ENCODE assay signal across 1 cellular context in the genomic region with DNA sequence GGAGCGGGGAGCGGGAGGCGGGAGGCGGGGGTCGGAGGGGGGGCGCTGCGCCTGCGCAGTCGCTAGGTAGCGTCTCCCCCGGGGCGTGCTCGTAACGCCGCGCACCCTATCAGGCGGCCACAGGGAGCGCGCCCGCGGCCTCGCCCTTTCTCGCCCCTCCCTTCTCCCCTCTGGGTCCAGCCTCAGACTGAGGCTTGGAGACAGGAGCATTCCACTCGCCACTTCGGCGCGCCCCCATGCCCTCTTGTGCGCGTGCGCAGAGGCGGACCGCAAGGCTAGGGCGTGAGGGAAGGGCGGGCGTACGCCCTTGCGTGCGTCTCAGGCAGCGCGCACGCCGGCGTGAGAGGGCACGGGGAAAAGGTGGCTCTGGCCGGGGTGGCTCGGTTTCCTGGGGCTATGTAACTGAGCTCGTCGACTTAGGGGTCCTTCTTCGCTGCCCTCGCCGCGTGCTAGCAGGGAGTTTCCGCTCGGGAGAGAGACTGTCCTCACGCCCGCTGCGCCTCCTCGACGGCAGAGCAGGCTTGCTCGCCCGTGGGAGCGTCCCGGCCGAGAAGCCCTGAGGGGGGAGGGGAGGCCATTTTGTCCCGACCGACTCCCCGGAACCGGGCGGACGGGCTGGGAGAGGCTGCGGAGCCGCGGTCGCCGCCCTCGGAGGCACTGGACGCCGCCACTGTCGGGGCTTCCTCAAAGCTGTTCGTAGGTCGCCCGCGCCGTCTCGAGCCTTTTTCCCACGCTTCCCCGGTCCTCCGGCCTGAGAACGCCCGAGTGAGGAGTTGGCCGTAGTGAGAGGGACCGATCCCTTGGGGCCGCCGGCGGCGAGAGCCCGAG.
TF ChIP-seq lines count a peak whose summit lies in the region.

A gene (plus strand): TSS at position 316 of the 828 bp plus-strand sequence. CDS start 525 bp downstream, outside the sequence.

TF ChIP-seq in WTC11, 78 proteins besides CTCF, POLR2A, EP300 and RAD21 (continued from another document and continues in another):
- TF ChIP-seq, protein P1, sequence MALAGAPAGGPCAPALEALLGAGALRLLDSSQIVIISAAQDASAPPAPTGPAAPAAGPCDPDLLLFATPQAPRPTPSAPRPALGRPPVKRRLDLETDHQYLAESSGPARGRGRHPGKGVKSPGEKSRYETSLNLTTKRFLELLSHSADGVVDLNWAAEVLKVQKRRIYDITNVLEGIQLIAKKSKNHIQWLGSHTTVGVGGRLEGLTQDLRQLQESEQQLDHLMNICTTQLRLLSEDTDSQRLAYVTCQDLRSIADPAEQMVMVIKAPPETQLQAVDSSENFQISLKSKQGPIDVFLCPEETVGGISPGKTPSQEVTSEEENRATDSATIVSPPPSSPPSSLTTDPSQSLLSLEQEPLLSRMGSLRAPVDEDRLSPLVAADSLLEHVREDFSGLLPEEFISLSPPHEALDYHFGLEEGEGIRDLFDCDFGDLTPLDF (CRISPR knock-in tag; IDR thresholded peaks at IDR 0.05) = peak; percentile 27; the same call in 1 of the 2 replicates
- TF ChIP-seq, protein P2, sequence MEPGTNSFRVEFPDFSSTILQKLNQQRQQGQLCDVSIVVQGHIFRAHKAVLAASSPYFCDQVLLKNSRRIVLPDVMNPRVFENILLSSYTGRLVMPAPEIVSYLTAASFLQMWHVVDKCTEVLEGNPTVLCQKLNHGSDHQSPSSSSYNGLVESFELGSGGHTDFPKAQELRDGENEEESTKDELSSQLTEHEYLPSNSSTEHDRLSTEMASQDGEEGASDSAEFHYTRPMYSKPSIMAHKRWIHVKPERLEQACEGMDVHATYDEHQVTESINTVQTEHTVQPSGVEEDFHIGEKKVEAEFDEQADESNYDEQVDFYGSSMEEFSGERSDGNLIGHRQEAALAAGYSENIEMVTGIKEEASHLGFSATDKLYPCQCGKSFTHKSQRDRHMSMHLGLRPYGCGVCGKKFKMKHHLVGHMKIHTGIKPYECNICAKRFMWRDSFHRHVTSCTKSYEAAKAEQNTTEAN (CRISPR knock-in tag; IDR thresholded peaks at IDR 0.05) = peak; percentile 43; the same call in 1 of the 2 replicates
- TF ChIP-seq, protein P3, sequence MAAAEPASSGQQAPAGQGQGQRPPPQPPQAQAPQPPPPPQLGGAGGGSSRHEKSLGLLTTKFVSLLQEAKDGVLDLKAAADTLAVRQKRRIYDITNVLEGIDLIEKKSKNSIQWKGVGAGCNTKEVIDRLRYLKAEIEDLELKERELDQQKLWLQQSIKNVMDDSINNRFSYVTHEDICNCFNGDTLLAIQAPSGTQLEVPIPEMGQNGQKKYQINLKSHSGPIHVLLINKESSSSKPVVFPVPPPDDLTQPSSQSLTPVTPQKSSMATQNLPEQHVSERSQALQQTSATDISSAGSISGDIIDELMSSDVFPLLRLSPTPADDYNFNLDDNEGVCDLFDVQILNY (CRISPR knock-in tag; IDR thresholded peaks at IDR 0.05) = peak; percentile 79
- TF ChIP-seq, protein P4, sequence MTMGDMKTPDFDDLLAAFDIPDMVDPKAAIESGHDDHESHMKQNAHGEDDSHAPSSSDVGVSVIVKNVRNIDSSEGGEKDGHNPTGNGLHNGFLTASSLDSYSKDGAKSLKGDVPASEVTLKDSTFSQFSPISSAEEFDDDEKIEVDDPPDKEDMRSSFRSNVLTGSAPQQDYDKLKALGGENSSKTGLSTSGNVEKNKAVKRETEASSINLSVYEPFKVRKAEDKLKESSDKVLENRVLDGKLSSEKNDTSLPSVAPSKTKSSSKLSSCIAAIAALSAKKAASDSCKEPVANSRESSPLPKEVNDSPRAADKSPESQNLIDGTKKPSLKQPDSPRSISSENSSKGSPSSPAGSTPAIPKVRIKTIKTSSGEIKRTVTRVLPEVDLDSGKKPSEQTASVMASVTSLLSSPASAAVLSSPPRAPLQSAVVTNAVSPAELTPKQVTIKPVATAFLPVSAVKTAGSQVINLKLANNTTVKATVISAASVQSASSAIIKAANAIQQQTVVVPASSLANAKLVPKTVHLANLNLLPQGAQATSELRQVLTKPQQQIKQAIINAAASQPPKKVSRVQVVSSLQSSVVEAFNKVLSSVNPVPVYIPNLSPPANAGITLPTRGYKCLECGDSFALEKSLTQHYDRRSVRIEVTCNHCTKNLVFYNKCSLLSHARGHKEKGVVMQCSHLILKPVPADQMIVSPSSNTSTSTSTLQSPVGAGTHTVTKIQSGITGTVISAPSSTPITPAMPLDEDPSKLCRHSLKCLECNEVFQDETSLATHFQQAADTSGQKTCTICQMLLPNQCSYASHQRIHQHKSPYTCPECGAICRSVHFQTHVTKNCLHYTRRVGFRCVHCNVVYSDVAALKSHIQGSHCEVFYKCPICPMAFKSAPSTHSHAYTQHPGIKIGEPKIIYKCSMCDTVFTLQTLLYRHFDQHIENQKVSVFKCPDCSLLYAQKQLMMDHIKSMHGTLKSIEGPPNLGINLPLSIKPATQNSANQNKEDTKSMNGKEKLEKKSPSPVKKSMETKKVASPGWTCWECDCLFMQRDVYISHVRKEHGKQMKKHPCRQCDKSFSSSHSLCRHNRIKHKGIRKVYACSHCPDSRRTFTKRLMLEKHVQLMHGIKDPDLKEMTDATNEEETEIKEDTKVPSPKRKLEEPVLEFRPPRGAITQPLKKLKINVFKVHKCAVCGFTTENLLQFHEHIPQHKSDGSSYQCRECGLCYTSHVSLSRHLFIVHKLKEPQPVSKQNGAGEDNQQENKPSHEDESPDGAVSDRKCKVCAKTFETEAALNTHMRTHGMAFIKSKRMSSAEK (CRISPR knock-in tag; IDR thresholded peaks at IDR 0.05; ENCODE audit: borderline replicate concordance) = no peak
- TF ChIP-seq, protein P5, sequence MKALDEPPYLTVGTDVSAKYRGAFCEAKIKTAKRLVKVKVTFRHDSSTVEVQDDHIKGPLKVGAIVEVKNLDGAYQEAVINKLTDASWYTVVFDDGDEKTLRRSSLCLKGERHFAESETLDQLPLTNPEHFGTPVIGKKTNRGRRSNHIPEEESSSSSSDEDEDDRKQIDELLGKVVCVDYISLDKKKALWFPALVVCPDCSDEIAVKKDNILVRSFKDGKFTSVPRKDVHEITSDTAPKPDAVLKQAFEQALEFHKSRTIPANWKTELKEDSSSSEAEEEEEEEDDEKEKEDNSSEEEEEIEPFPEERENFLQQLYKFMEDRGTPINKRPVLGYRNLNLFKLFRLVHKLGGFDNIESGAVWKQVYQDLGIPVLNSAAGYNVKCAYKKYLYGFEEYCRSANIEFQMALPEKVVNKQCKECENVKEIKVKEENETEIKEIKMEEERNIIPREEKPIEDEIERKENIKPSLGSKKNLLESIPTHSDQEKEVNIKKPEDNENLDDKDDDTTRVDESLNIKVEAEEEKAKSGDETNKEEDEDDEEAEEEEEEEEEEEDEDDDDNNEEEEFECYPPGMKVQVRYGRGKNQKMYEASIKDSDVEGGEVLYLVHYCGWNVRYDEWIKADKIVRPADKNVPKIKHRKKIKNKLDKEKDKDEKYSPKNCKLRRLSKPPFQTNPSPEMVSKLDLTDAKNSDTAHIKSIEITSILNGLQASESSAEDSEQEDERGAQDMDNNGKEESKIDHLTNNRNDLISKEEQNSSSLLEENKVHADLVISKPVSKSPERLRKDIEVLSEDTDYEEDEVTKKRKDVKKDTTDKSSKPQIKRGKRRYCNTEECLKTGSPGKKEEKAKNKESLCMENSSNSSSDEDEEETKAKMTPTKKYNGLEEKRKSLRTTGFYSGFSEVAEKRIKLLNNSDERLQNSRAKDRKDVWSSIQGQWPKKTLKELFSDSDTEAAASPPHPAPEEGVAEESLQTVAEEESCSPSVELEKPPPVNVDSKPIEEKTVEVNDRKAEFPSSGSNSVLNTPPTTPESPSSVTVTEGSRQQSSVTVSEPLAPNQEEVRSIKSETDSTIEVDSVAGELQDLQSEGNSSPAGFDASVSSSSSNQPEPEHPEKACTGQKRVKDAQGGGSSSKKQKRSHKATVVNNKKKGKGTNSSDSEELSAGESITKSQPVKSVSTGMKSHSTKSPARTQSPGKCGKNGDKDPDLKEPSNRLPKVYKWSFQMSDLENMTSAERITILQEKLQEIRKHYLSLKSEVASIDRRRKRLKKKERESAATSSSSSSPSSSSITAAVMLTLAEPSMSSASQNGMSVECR (CRISPR knock-in tag; IDR thresholded peaks at IDR 0.05; ENCODE audit: borderline replicate concordance) = peak; percentile 96
- TF ChIP-seq, protein P6, sequence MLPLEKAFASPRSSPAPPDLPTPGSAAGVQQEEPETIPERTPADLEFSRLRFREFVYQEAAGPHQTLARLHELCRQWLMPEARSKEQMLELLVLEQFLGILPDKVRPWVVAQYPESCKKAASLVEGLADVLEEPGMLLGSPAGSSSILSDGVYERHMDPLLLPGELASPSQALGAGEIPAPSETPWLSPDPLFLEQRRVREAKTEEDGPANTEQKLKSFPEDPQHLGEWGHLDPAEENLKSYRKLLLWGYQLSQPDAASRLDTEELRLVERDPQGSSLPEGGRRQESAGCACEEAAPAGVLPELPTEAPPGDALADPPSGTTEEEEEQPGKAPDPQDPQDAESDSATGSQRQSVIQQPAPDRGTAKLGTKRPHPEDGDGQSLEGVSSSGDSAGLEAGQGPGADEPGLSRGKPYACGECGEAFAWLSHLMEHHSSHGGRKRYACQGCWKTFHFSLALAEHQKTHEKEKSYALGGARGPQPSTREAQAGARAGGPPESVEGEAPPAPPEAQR (CRISPR knock-in tag; IDR thresholded peaks at IDR 0.05) = no peak
- no peak for TF ChIP-seq ZNF263 (CRISPR knock-in tag; IDR thresholded peaks at IDR 0.05; ENCODE audit: low read depth)
- TF ChIP-seq CREB1 (CRISPR knock-in tag; IDR thresholded peaks at IDR 0.05) = no peak
- TF ChIP-seq, protein P7, sequence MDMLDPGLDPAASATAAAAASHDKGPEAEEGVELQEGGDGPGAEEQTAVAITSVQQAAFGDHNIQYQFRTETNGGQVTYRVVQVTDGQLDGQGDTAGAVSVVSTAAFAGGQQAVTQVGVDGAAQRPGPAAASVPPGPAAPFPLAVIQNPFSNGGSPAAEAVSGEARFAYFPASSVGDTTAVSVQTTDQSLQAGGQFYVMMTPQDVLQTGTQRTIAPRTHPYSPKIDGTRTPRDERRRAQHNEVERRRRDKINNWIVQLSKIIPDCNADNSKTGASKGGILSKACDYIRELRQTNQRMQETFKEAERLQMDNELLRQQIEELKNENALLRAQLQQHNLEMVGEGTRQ (CRISPR knock-in tag; IDR thresholded peaks at IDR 0.05) = peak; percentile 51; the same call in 1 of the 2 replicates
- TF ChIP-seq TEAD4 (CRISPR knock-in tag; IDR thresholded peaks at IDR 0.05) = peak; percentile 83; the same call in 1 of the 2 replicates
- TF ChIP-seq, protein P8, sequence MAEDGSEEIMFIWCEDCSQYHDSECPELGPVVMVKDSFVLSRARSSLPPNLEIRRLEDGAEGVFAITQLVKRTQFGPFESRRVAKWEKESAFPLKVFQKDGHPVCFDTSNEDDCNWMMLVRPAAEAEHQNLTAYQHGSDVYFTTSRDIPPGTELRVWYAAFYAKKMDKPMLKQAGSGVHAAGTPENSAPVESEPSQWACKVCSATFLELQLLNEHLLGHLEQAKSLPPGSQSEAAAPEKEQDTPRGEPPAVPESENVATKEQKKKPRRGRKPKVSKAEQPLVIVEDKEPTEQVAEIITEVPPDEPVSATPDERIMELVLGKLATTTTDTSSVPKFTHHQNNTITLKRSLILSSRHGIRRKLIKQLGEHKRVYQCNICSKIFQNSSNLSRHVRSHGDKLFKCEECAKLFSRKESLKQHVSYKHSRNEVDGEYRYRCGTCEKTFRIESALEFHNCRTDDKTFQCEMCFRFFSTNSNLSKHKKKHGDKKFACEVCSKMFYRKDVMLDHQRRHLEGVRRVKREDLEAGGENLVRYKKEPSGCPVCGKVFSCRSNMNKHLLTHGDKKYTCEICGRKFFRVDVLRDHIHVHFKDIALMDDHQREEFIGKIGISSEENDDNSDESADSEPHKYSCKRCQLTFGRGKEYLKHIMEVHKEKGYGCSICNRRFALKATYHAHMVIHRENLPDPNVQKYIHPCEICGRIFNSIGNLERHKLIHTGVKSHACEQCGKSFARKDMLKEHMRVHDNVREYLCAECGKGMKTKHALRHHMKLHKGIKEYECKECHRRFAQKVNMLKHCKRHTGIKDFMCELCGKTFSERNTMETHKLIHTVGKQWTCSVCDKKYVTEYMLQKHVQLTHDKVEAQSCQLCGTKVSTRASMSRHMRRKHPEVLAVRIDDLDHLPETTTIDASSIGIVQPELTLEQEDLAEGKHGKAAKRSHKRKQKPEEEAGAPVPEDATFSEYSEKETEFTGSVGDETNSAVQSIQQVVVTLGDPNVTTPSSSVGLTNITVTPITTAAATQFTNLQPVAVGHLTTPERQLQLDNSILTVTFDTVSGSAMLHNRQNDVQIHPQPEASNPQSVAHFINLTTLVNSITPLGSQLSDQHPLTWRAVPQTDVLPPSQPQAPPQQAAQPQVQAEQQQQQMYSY (CRISPR knock-in tag; IDR thresholded peaks at IDR 0.05) = peak; percentile 83
- no peak; the same call in 1 of the 2 replicates for TF ChIP-seq ZNF232 (CRISPR knock-in tag; IDR thresholded peaks at IDR 0.05)
- TF ChIP-seq, protein P9, sequence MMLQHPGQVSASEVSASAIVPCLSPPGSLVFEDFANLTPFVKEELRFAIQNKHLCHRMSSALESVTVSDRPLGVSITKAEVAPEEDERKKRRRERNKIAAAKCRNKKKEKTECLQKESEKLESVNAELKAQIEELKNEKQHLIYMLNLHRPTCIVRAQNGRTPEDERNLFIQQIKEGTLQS (CRISPR knock-in tag; conservative IDR thresholded peaks at IDR 0.05) = no peak
- TF ChIP-seq, protein P10, sequence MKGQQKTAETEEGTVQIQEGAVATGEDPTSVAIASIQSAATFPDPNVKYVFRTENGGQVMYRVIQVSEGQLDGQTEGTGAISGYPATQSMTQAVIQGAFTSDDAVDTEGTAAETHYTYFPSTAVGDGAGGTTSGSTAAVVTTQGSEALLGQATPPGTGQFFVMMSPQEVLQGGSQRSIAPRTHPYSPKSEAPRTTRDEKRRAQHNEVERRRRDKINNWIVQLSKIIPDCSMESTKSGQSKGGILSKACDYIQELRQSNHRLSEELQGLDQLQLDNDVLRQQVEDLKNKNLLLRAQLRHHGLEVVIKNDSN (CRISPR knock-in tag; IDR thresholded peaks at IDR 0.05) = peak; percentile 67
- TF ChIP-seq, protein P11, sequence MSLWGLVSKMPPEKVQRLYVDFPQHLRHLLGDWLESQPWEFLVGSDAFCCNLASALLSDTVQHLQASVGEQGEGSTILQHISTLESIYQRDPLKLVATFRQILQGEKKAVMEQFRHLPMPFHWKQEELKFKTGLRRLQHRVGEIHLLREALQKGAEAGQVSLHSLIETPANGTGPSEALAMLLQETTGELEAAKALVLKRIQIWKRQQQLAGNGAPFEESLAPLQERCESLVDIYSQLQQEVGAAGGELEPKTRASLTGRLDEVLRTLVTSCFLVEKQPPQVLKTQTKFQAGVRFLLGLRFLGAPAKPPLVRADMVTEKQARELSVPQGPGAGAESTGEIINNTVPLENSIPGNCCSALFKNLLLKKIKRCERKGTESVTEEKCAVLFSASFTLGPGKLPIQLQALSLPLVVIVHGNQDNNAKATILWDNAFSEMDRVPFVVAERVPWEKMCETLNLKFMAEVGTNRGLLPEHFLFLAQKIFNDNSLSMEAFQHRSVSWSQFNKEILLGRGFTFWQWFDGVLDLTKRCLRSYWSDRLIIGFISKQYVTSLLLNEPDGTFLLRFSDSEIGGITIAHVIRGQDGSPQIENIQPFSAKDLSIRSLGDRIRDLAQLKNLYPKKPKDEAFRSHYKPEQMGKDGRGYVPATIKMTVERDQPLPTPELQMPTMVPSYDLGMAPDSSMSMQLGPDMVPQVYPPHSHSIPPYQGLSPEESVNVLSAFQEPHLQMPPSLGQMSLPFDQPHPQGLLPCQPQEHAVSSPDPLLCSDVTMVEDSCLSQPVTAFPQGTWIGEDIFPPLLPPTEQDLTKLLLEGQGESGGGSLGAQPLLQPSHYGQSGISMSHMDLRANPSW (CRISPR knock-in tag; conservative IDR thresholded peaks at IDR 0.05; ENCODE audit: low read depth) = no peak
- TF ChIP-seq ZNF416 (CRISPR knock-in tag; IDR thresholded peaks at IDR 0.05) = no peak
- no peak for TF ChIP-seq NR2C2 (CRISPR knock-in tag; IDR thresholded peaks at IDR 0.05)
